Comparison of ENCODE assay signal across 13 cellular contexts in the genomic region with DNA sequence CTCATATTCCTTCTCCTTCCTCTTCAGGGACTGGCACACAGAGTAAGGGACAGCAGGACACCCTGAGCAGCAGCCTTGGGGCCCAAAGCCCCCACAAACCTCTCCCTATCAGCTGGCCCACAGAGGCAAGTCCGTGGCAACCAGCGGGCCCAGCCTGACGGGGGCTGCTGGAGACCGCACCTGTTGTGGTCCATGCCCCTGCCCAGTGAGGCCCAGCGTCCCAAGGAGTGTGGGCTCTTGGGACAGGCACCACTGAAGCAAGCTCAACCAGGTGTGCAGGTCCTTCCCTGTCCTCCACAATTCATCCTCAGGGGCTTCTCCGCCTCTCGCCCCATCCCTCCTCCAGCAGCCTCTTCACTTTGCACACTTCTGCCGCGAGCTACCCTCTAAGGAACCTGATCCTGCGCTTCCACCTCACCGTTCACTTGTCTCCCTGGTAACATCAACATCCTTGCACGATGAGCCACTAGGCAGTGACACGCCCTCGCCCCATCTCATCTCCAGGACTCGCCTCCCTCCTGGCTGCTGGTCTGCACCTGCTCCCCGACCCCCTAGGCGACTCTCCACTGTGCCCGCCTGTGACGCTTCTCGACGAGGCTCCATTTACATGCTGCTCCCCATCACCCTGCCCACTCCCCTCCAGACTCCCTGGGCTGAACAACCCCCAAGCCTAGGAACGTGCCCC. TPM values are rescaled to one million over a fixed set of nuclear protein-coding genes. Genes with fewer than 3 reads are reported as not detected.
DNase-seq lines count a peak whose midpoint lies in the region; ATAC-seq, FAIRE-seq and TF ChIP-seq lines count a peak whose summit lies in the region.
"Had no signal": no experiment of that assay in that cellular context is flagged by ENCODE, and none has a peak within 500 bp of the region (broad histone marks: within the 10 kb centered on the region; RNA-seq: fewer than 3 reads in every experiment).

No MANE protein-coding gene starts in this region.

- TF ChIP-seq CTCF in activated CD8-positive, alpha-beta T cell treated with anti-CD3 and anti-CD28 coated beads for 36 hours (IDR thresholded peaks at IDR 0.05): no peak
- TF ChIP-seq CTCF in esophagus muscularis mucosa (IDR thresholded peaks at IDR 0.05): no peak
- no peak for TF ChIP-seq CTCF in lower leg skin (IDR thresholded peaks at IDR 0.05)

- no peak overlapping the region for H3K4me3 Mint-ChIP-seq in activated CD8-positive, alpha-beta T cell treated with anti-CD3 and anti-CD28 coated beads, Interleukin-2, amount 10 ng/mL, durations not matched to agents 7 days and 5 days
- no peak overlapping the region for H3K4me3 Mint-ChIP-seq in activated CD8-positive, alpha-beta T cell treated with anti-CD3 and anti-CD28 coated beads for 36 hours
- no peak overlapping the region for H3K4me3 Mint-ChIP-seq in stimulated activated effector memory CD8-positive, alpha-beta T cell treated with anti-CD3 and anti-CD28 coated beads, Interleukin-12 subunit alpha, Interleukin-12 subunit beta, amount 100 ng/mL, for 72 hours

- peak overlapping the region; percentile 36 for H3K27ac Mint-ChIP-seq in activated CD8-positive, alpha-beta T cell treated with anti-CD3 and anti-CD28 coated beads, Interleukin-2, amount 10 ng/mL, durations not matched to agents 7 days and 5 days
- no peak overlapping the region for H3K27ac Mint-ChIP-seq in activated CD8-positive, alpha-beta T cell treated with anti-CD3 and anti-CD28 coated beads for 36 hours
- H3K27ac Mint-ChIP-seq in stimulated activated effector memory CD8-positive, alpha-beta T cell treated with anti-CD3 and anti-CD28 coated beads, Interleukin-12 subunit alpha, Interleukin-12 subunit beta, amount 100 ng/mL, for 72 hours: peak overlapping the region; percentile 69

- H3K4me1 ChIP-seq in esophagus muscularis mucosa: peaks cover 31 to 83% (median 61%) of the 10 kb centered on the region in 4 donors

- no peak for TF ChIP-seq EP300 in esophagus muscularis mucosa (IDR thresholded peaks at IDR 0.05)

- no peaks in the 10 kb centered on the region for H3K27me3 Mint-ChIP-seq in activated CD8-positive, alpha-beta T cell treated with anti-CD3 and anti-CD28 coated beads, Interleukin-2, amount 10 ng/mL, durations not matched to agents 7 days and 5 days (ENCODE audit: low read depth)
- no peaks in the 10 kb centered on the region for H3K27me3 Mint-ChIP-seq in activated CD8-positive, alpha-beta T cell treated with anti-CD3 and anti-CD28 coated beads for 36 hours

- no peak for FAIRE-seq in GM12892 (lab: Jason Lieb, UNC)

- H3K9me3 Mint-ChIP-seq in activated CD8-positive, alpha-beta T cell treated with anti-CD3 and anti-CD28 coated beads, Interleukin-2, amount 10 ng/mL, durations not matched to agents 7 days and 5 days (ENCODE audit: insufficient read depth): no peaks in the 10 kb centered on the region
- H3K9me3 Mint-ChIP-seq in activated CD8-positive, alpha-beta T cell treated with anti-CD3 and anti-CD28 coated beads for 36 hours: no peaks in the 10 kb centered on the region
- no peaks in the 10 kb centered on the region for H3K9me3 Mint-ChIP-seq in stimulated activated effector memory CD8-positive, alpha-beta T cell treated with anti-CD3 and anti-CD28 coated beads, Interleukin-12 subunit alpha, Interleukin-12 subunit beta, amount 100 ng/mL, for 72 hours

- no peak for TF ChIP-seq POLR2A in esophagus muscularis mucosa (IDR thresholded peaks at IDR 0.05; ENCODE audit: low read depth)
- TF ChIP-seq POLR2A in GM12892 (IDR thresholded peaks at IDR 0.05; ENCODE audit: low read depth, low read length): no peak
- no peak for TF ChIP-seq POLR2A in lower leg skin (IDR thresholded peaks at IDR 0.05)

- intact Hi-C loops in activated CD8-positive, alpha-beta T cell treated with anti-CD3 and anti-CD28 coated beads for 36 hours (cut with micrococcal nuclease): no loop called here
- intact Hi-C loops in esophagus muscularis mucosa (cut with DNase I) (no loop called here), lower leg skin (cut with DNase I; ENCODE audit: low total_unique reads) (no loop called here)

- peaks cover 12% of the 10 kb centered on the region for H3K36me3 Mint-ChIP-seq in activated CD8-positive, alpha-beta T cell treated with anti-CD3 and anti-CD28 coated beads, Interleukin-2, amount 10 ng/mL, durations not matched to agents 7 days and 5 days (ENCODE audit: low read depth)
- H3K36me3 Mint-ChIP-seq in activated CD8-positive, alpha-beta T cell treated with anti-CD3 and anti-CD28 coated beads for 36 hours (ENCODE audit: low read depth): peaks cover 13% of the 10 kb centered on the region
- peaks cover 44% of the 10 kb centered on the region for H3K36me3 Mint-ChIP-seq in stimulated activated effector memory CD8-positive, alpha-beta T cell treated with anti-CD3 and anti-CD28 coated beads, Interleukin-12 subunit alpha, Interleukin-12 subunit beta, amount 100 ng/mL, for 72 hours

- CTCF ChIA-PET in activated CD8-positive, alpha-beta T cell treated with anti-CD3 and anti-CD28 coated beads, Interleukin-2, amount 10 ng/mL, durations not matched to agents 7 days and 5 days (lab: Charles Lee): interaction anchor here (0.5 to 2.0 kb wide), 4 partner anchors 28 to 286 kb away, joined by 3 to 15 read pairs (median 3); no protein-coding TSS in a partner anchor
- CTCF ChIA-PET in activated CD8-positive, alpha-beta T cell treated with anti-CD3 and anti-CD28 coated beads for 36 hours (lab: Charles Lee): interaction anchor here (14.2 kb wide), 1 partner anchor 27 kb away, joined by 463 read pairs; no protein-coding TSS in a partner anchor

- DNase-seq in activated CD8-positive, alpha-beta T cell treated with anti-CD3 and anti-CD28 coated beads, Interleukin-2, amount 10 ng/mL, durations not matched to agents 7 days and 5 days: no peak
- no peak for DNase-seq in activated CD8-positive, alpha-beta T cell treated with anti-CD3 and anti-CD28 coated beads for 36 hours
- DNase-seq in NCI-H2227 (lab: John Stamatoyannopoulos, UW; ENCODE audit: unreplicated experiment): peak; percentile 68
- no peak for DNase-seq in esophagus muscularis mucosa (ENCODE audit: extremely low spot score)
- DNase-seq in stimulated activated effector memory CD8-positive, alpha-beta T cell treated with anti-CD3 and anti-CD28 coated beads, Interleukin-12 subunit alpha, Interleukin-12 subunit beta, amount 100 ng/mL, for 72 hours (ENCODE audit: low spot score in 2 of 2): no peak
- no peak for DNase-seq in glomerular visceral epithelial cell (ENCODE audit: extremely low spot score)
- DNase-seq in GM12892 (ENCODE audit: insufficient read length): no peak
- DNase-seq in lower leg skin (ENCODE audit: low spot score in 2 of 2): no peak
- DNase-seq: GM23248, NCI-H1105, NCI-H774, stomach had no signal

- 84% methylated on average over 18 of the region's 22 CpGs for WGBS in esophagus muscularis mucosa
- 86 to 87% methylated on average over 22 of the region's 22 CpGs for WGBS in lower leg skin, 2 donors

- H3K4me1 Mint-ChIP-seq in activated CD8-positive, alpha-beta T cell treated with anti-CD3 and anti-CD28 coated beads, Interleukin-2, amount 10 ng/mL, durations not matched to agents 7 days and 5 days (ENCODE audit: low read depth): peaks cover 44% of the 10 kb centered on the region
- peaks cover 30% of the 10 kb centered on the region for H3K4me1 Mint-ChIP-seq in activated CD8-positive, alpha-beta T cell treated with anti-CD3 and anti-CD28 coated beads for 36 hours (ENCODE audit: low read depth)
- H3K4me1 Mint-ChIP-seq in stimulated activated effector memory CD8-positive, alpha-beta T cell treated with anti-CD3 and anti-CD28 coated beads, Interleukin-12 subunit alpha, Interleukin-12 subunit beta, amount 100 ng/mL, for 72 hours: peaks cover 45% of the 10 kb centered on the region

- H3K27me3 ChIP-seq in esophagus muscularis mucosa: peaks cover 0 to 3% (median 0%) of the 10 kb centered on the region in 4 donors
- H3K27me3 ChIP-seq: stomach had no signal

- peak overlapping the region in 3 of 4 donors; percentile 100 for H3K27ac ChIP-seq in esophagus muscularis mucosa (replicated peaks in 1 of 4)
- H3K27ac ChIP-seq: coronary artery, GM23248 had no signal

- H3K36me3 ChIP-seq in esophagus muscularis mucosa: peaks cover 6 to 44% (median 33%) of the 10 kb centered on the region in 4 donors

- H3K9me3 ChIP-seq in esophagus muscularis mucosa: no peaks in the 10 kb centered on the region
- H3K9me3 ChIP-seq: stomach had no signal

- no peak for ATAC-seq in activated CD8-positive, alpha-beta T cell treated with anti-CD3 and anti-CD28 coated beads, Interleukin-2, amount 10 ng/mL, durations not matched to agents 7 days and 5 days
- ATAC-seq in activated CD8-positive, alpha-beta T cell treated with anti-CD3 and anti-CD28 coated beads for 36 hours: no peak
- ATAC-seq in stimulated activated effector memory CD8-positive, alpha-beta T cell treated with anti-CD3 and anti-CD28 coated beads, Interleukin-12 subunit alpha, Interleukin-12 subunit beta, amount 100 ng/mL, for 72 hours: no peak

- H3K4me3 ChIP-seq in esophagus muscularis mucosa (no peak overlapping the region), lower leg skin (ENCODE audit: low read depth, poor library complexity, severe bottlenecking) (no peak overlapping the region)
- H3K4me3 ChIP-seq: coronary artery, GM23248, stomach had no signal

- POLR2A ChIA-PET in activated CD8-positive, alpha-beta T cell treated with anti-CD3 and anti-CD28 coated beads, Interleukin-2, amount 10 ng/mL, durations not matched to agents 7 days and 5 days (lab: Charles Lee): no interaction called here
- POLR2A ChIA-PET in activated CD8-positive, alpha-beta T cell treated with anti-CD3 and anti-CD28 coated beads for 36 hours (lab: Charles Lee): interaction anchor here (0.7 to 1.4 kb wide), 4 partner anchors 13 to 81 kb away, joined by 3 to 5 read pairs (median 4); no protein-coding TSS in a partner anchor

RNA-seq across cellular contexts. Expression of gene MNT, which starts 12.7 kb away (rescaled TPM):
- total RNA-seq in activated CD8-positive, alpha-beta T cell treated with anti-CD3 and anti-CD28 coated beads, Interleukin-2, amount 10 ng/mL, durations not matched to agents 7 days and 5 days: 10 to 100 TPM; 24.1 to 24.2 TPM
- total RNA-seq in activated CD8-positive, alpha-beta T cell treated with anti-CD3 and anti-CD28 coated beads for 36 hours: 10 to 100 TPM; 21.6 to 23.1 TPM
- total RNA-seq in esophagus muscularis mucosa (10 to 100 TPM; 10.8 to 17.4 (median 13.8) TPM), lower leg skin (10 to 100 TPM; 10.3 to 28.6 (median 15.4) TPM)
- 4.7 TPM for polyA plus RNA-seq in GM12892 (2012; ENCODE audit: missing spikeins)

RNA-seq across cellular contexts. Expression of gene SGSM2, which starts 50.9 kb away (rescaled TPM):
- total RNA-seq in activated CD8-positive, alpha-beta T cell treated with anti-CD3 and anti-CD28 coated beads, Interleukin-2, amount 10 ng/mL, durations not matched to agents 7 days and 5 days: 10 to 100 TPM; 65.9 to 67.8 TPM
- total RNA-seq in activated CD8-positive, alpha-beta T cell treated with anti-CD3 and anti-CD28 coated beads for 36 hours: 10 to 100 TPM; 31.8 to 37.7 TPM
- 10 to 100 TPM; 32.0 to 72.2 (median 37.8) TPM for total RNA-seq in esophagus muscularis mucosa
- polyA plus RNA-seq in GM12892 (2012; ENCODE audit: missing spikeins): 31.4 TPM
- total RNA-seq in lower leg skin: 10 to 100 TPM; 42.6 to 97.1 (median 56.5) TPM

RNA-seq across cellular contexts. Expression of gene TSR1, which starts 51.9 kb away (rescaled TPM):
- total RNA-seq in activated CD8-positive, alpha-beta T cell treated with anti-CD3 and anti-CD28 coated beads, Interleukin-2, amount 10 ng/mL, durations not matched to agents 7 days and 5 days: 10 to 100 TPM; 36.0 to 36.6 TPM
- total RNA-seq in activated CD8-positive, alpha-beta T cell treated with anti-CD3 and anti-CD28 coated beads for 36 hours: 10 to 100 TPM; 75.8 to 79.4 TPM
- total RNA-seq in esophagus muscularis mucosa (10 to 100 TPM; 49.0 to 57.2 (median 55.1) TPM), lower leg skin (10 to 100 TPM; 40.0 to 48.0 (median 44.5) TPM)
- polyA plus RNA-seq in GM12892 (2012; ENCODE audit: missing spikeins): 38.5 TPM
